Comparison of ENCODE assay signal across 18 cellular contexts in genomic region chr15:58036579-58036978, GRCh38. TPM values are rescaled to one million over a fixed set of nuclear protein-coding genes. Genes with fewer than 3 reads are reported as not detected.
DNase-seq lines count a peak whose midpoint lies in the region; ATAC-seq and TF ChIP-seq lines count a peak whose summit lies in the region.
"Had no signal": no experiment of that assay in that cellular context is flagged by ENCODE, and none has a peak within 500 bp of the region (broad histone marks: within the 10 kb centered on the region; RNA-seq: fewer than 3 reads in every experiment).

No MANE protein-coding gene starts in this region.

- no peaks in the 10 kb centered on the region for H3K36me3 ChIP-seq in HEK293 (ENCODE audit: control insufficient read depth in 2 of 2, insufficient read depth in 1 of 2, low read length in 2 of 2)
- H3K36me3 ChIP-seq: BE2C had no signal

- DNase-seq in endothelial cell (ENCODE audit: low spot score): no peak
- DNase-seq in RPMI8226: no peak
- DNase-seq: ACHN; BE2C; C1 segment of cervical spinal cord; Caco-2; CD4-positive, alpha-beta T cell; DMS153; DMS79; GDM1; H9 had no signal

- no peak overlapping the region for H3K4me3 ChIP-seq in HEK293 (ENCODE audit: low read depth, low read length)

- TF ChIP-seq CTCF in HEK293 (tag by site-specific recombination; IDR thresholded peaks at IDR 0.05) (no peak), endothelial cell (IDR thresholded peaks at IDR 0.05; ENCODE audit: unreplicated experiment) (no peak), nephron (IDR thresholded peaks at IDR 0.05; ENCODE audit: unreplicated experiment in 3 of 3) (no peak)

- CTCF ChIA-PET in HEK293 (lab: Yijun Ruan, JAX): interaction anchor here (0.5 to 1.0 kb wide), 2 partner anchors 16 to 34 kb away, joined by 3 to 4 read pairs; no protein-coding TSS in a partner anchor

- peak overlapping the region; percentile 91 for H3K27ac Mint-ChIP-seq in endothelial cell (ENCODE audit: unreplicated experiment)
- peak overlapping the region; percentile 75 to 83 (median 80) for H3K27ac Mint-ChIP-seq in nephron
- H3K27ac Mint-ChIP-seq: CD4-positive, alpha-beta T cell; H9 had no signal

- H3K27ac ChIP-seq in HEK293 (ENCODE audit: extremely low read depth, low read depth, low read length): no peak overlapping the region
- H3K27ac ChIP-seq: KMS-11 had no signal

- H3K4me1 Mint-ChIP-seq in endothelial cell (ENCODE audit: unreplicated experiment): peaks cover 38% of the 10 kb centered on the region
- H3K4me1 Mint-ChIP-seq in nephron: peaks cover 51% of the 10 kb centered on the region

- H3K9me3 Mint-ChIP-seq in endothelial cell (ENCODE audit: unreplicated experiment) (no peaks in the 10 kb centered on the region), nephron (peaks cover 4% of the 10 kb centered on the region)
- H3K9me3 Mint-ChIP-seq: CD4-positive, alpha-beta T cell; H9 had no signal

- H3K4me3 Mint-ChIP-seq in endothelial cell (ENCODE audit: unreplicated experiment) (no peak overlapping the region), nephron (peak overlapping the region; percentile 8 to 36 (median 15))
- H3K4me3 Mint-ChIP-seq: CD4-positive, alpha-beta T cell; H9 had no signal

- ATAC-seq in GM21390 (IDR thresholded peaks at IDR 0.05; ENCODE audit: unreplicated experiment): no peak
- ATAC-seq in HG03521 (IDR thresholded peaks at IDR 0.05; ENCODE audit: unreplicated experiment): no peak
- ATAC-seq in HG03139 (IDR thresholded peaks at IDR 0.05; ENCODE audit: unreplicated experiment): no peak

- POLR2A ChIA-PET in HEK293 (lab: Yijun Ruan, JAX): no interaction called here

- H3K9me3 ChIP-seq in HEK293 (ENCODE audit: control insufficient read depth, insufficient read depth, low read depth, low read length): no peaks in the 10 kb centered on the region
- H3K9me3 ChIP-seq: BE2C, Caco-2 had no signal

- H3K36me3 Mint-ChIP-seq in endothelial cell (ENCODE audit: low read depth, unreplicated experiment) (no peaks in the 10 kb centered on the region), nephron (ENCODE audit: low read depth) (peaks cover 20% of the 10 kb centered on the region)

- H3K27me3 Mint-ChIP-seq in endothelial cell (ENCODE audit: unreplicated experiment) (no peaks in the 10 kb centered on the region), nephron (ENCODE audit: low read depth) (no peaks in the 10 kb centered on the region)

- H3K4me1 ChIP-seq in HEK293 (ENCODE audit: control insufficient read depth, insufficient read depth, low read length): peaks cover 22% of the 10 kb centered on the region
- H3K4me1 ChIP-seq: BE2C, Caco-2 had no signal

TF ChIP-seq in HEK293, 187 proteins besides CTCF, POLR2A, EP300 and RAD21:
- no peak for TF ChIP-seq ZBTB26 (tag by site-specific recombination; optimal IDR thresholded peaks at IDR 0.05)
- no peak for TF ChIP-seq ZNF155 (tag by site-specific recombination; IDR thresholded peaks at IDR 0.05)
- TF ChIP-seq, protein P1, sequence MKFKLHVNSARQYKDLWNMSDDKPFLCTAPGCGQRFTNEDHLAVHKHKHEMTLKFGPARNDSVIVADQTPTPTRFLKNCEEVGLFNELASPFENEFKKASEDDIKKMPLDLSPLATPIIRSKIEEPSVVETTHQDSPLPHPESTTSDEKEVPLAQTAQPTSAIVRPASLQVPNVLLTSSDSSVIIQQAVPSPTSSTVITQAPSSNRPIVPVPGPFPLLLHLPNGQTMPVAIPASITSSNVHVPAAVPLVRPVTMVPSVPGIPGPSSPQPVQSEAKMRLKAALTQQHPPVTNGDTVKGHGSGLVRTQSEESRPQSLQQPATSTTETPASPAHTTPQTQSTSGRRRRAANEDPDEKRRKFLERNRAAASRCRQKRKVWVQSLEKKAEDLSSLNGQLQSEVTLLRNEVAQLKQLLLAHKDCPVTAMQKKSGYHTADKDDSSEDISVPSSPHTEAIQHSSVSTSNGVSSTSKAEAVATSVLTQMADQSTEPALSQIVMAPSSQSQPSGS (tag by site-specific recombination; IDR thresholded peaks at IDR 0.05; ENCODE audit: low read depth): no peak
- peak; percentile 72 for TF ChIP-seq PRDM6 (tag by site-specific recombination; IDR thresholded peaks at IDR 0.05)
- no peak for TF ChIP-seq ZIC2 (tag by site-specific recombination; IDR thresholded peaks at IDR 0.05)
- no peak for TF ChIP-seq KLF16 (tag by site-specific recombination; IDR thresholded peaks at IDR 0.05)

RNA-seq across cellular contexts. Expression of gene ALDH1A2, which starts 28.9 kb away (rescaled TPM):
- 2.6 TPM for total RNA-seq in endothelial cell (ENCODE audit: unreplicated experiment)
- total RNA-seq: CD4-positive, alpha-beta T cell; Daoy had no signal
